In genomic region chr10:14601872-14602725, GRCh38 we compare ENCODE assay signal across 8 cellular contexts.
DNase-seq lines count a peak whose midpoint lies in the region; ATAC-seq and TF ChIP-seq lines count a peak whose summit lies in the region.

No MANE protein-coding gene starts in this region.

- intact Hi-C loops in vagina (cut with DNase I): loop anchor here (10.0 kb wide), 1 partner anchor 233 kb away; the partner anchor contains the start of genes CDNF, HSPA14 and MSANTD7

- no peak for TF ChIP-seq CTCF in vagina (IDR thresholded peaks at IDR 0.05)

- peaks cover 65% of the 10 kb centered on the region for H3K4me1 Mint-ChIP-seq in T-helper 2 cell treated with Interferon-gamma antibody and Interleukin-4, amounts not matched to agents 5 μg/mL and 100 μg/mL, for 36 hours (ENCODE audit: low read depth)
- H3K4me1 Mint-ChIP-seq in naive B cell: peaks cover 64 to 78% (median 78%) of the 10 kb centered on the region in 3 donors

- H3K4me3 Mint-ChIP-seq in T-helper 2 cell treated with Interferon-gamma antibody and Interleukin-4, amounts not matched to agents 5 μg/mL and 100 μg/mL, for 36 hours: peak overlapping the region; percentile 97
- peak overlapping the region; percentile 86 to 99 (median 96) for H3K4me3 Mint-ChIP-seq in naive B cell

- H3K27me3 ChIP-seq in vagina: no peaks in the 10 kb centered on the region

- H3K4me1 ChIP-seq in vagina: peaks cover 26% of the 10 kb centered on the region

- DNase-seq in ACHN (peak; percentile 81), cerebellar cortex (ENCODE audit: low spot score) (peak; percentile 71), naive B cell (peak; percentile 71), vagina (ENCODE audit: extremely low spot score in 2 of 2) (no peak)
- peak; percentile 38 for DNase-seq in T-helper 2 cell treated with Interferon-gamma antibody and Interleukin-4, amounts not matched to agents 5 μg/mL and 100 μg/mL, for 36 hours (ENCODE audit: low spot score)

- no peaks in the 10 kb centered on the region for H3K27me3 Mint-ChIP-seq in T-helper 2 cell treated with Interferon-gamma antibody and Interleukin-4, amounts not matched to agents 5 μg/mL and 100 μg/mL, for 36 hours (ENCODE audit: low read depth)
- H3K27me3 Mint-ChIP-seq in naive B cell: no peaks in the 10 kb centered on the region

- peak overlapping the region; percentile 47 for H3K27ac Mint-ChIP-seq in T-helper 2 cell treated with Interferon-gamma antibody and Interleukin-4, amounts not matched to agents 5 μg/mL and 100 μg/mL, for 36 hours
- H3K27ac Mint-ChIP-seq in naive B cell: peak overlapping the region; percentile 67 to 93 (median 85)

- H3K9me3 Mint-ChIP-seq in T-helper 2 cell treated with Interferon-gamma antibody and Interleukin-4, amounts not matched to agents 5 μg/mL and 100 μg/mL, for 36 hours: no peaks in the 10 kb centered on the region
- no peaks in the 10 kb centered on the region for H3K9me3 Mint-ChIP-seq in naive B cell

- peak overlapping the region in 1 of 2 donors; percentile 61 for H3K4me3 ChIP-seq in vagina

- ATAC-seq in GM18868 (IDR thresholded peaks at IDR 0.05; ENCODE audit: unreplicated experiment) (peak; percentile 48), HG03432 (IDR thresholded peaks at IDR 0.05; ENCODE audit: unreplicated experiment) (peak; percentile 35), naive B cell (ENCODE audit: low read depth in 2 of 2) (peak; percentile 65 to 70), GM18873 (IDR thresholded peaks at IDR 0.05; ENCODE audit: low FRiP score, unreplicated experiment) (no peak)

- H3K9me3 ChIP-seq in vagina: no peaks in the 10 kb centered on the region

- no peak for TF ChIP-seq POLR2A in vagina (IDR thresholded peaks at IDR 0.05)

- no peaks in the 10 kb centered on the region for H3K36me3 ChIP-seq in vagina

- no peak overlapping the region for H3K27ac ChIP-seq in vagina

- in situ Hi-C loops in ACHN (cut with HindIII; ENCODE audit: low pct_ligation_motif_present, low pct_unique_long_range_greater_than_20kb, low sequenced_read_pairs): no loop called here

- peaks cover 52% of the 10 kb centered on the region for H3K36me3 Mint-ChIP-seq in T-helper 2 cell treated with Interferon-gamma antibody and Interleukin-4, amounts not matched to agents 5 μg/mL and 100 μg/mL, for 36 hours (ENCODE audit: low read depth)
- H3K36me3 Mint-ChIP-seq in naive B cell: peaks cover 19 to 36% of the 10 kb centered on the region in 2 donors

Comparison
In these comparisons a context has a peak if more than half of its experiments do, and no peak if none do; other contexts are left out.
1. DNase-seq: peak in ACHN (single experiment), T-helper 2 cell treated with Interferon-gamma antibody and Interleukin-4, amounts not matched to agents 5 μg/mL and 100 μg/mL, for 36 hours (single experiment), cerebellar cortex (single experiment) and naive B cell (single experiment); none in vagina (0 of 2).